8 cellular contexts compared by ENCODE assay signal in the genomic region with DNA sequence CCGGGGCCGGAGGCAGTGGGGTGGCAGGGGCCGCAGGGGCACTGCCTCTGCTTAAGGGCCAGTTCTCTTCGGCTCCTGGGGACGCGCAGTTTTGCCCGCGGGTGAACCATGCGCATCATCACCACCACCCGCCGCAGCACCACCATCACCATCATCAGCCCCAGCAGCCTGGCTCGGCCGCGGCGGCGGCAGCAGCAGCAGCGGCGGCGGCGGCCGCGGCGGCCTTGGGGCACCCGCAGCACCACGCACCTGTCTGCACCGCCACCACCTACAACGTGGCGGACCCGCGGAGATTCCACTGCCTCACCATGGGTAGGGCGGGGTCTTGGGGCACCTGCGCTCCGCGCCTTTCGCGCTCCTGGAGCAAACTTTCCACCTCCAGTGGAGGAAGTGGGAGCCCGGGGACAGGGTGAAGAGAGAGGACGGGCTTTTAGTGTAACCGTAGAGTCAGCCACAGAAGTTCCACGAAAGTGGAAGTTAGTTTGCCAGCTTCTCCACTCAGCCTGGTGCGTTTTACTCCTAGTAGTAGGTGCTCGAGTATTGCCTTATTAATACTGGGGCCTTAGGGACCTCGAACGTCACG. TPM values are rescaled to one million over a fixed set of nuclear protein-coding genes. Genes with fewer than 3 reads are reported as not detected.
A peak's percentile ranks its signal among the peaks of the same experiment; 100 is the strongest.
DNase-seq lines count a peak whose midpoint lies in the region; ATAC-seq and TF ChIP-seq lines count a peak whose summit lies in the region.

No MANE protein-coding gene starts in this region.

- H3K27ac ChIP-seq in muscle layer of colon (ENCODE audit: low read depth, low read length) = no peak overlapping the region

- H3K27me3 ChIP-seq in muscle layer of colon (ENCODE audit: control insufficient read depth in 1 of 2, insufficient read depth in 2 of 2, low read length in 2 of 2) = peaks cover 57 to 87% of the 10 kb centered on the region in 2 donors

- peaks cover 79% of the 10 kb centered on the region for H3K27me3 Mint-ChIP-seq in brain

- H3K9me3 ChIP-seq in muscle layer of colon (ENCODE audit: low read length) = no peaks in the 10 kb centered on the region

- H3K4me3 Mint-ChIP-seq in brain = peak overlapping the region; percentile 74 to 87 (median 81)

- no peak for TF ChIP-seq CTCF in HFF-Myc (IDR thresholded peaks at IDR 0.05; ENCODE audit: low read depth, low read length, missing control alignments)
- no peak for TF ChIP-seq CTCF in brain (conservative IDR thresholded peaks at IDR 0.05)

- ATAC-seq in HG03280 (IDR thresholded peaks at IDR 0.05; ENCODE audit: unreplicated experiment) = no peak
- no peak for ATAC-seq in HG02973 (IDR thresholded peaks at IDR 0.05; ENCODE audit: unreplicated experiment)

- DNase-seq in AG08396 (ENCODE audit: low spot score) = peak; percentile 50
- no peak for DNase-seq in HFF-Myc (ENCODE audit: extremely low read depth, low read depth)
- DNase-seq in globus pallidus (ENCODE audit: low spot score) = no peak
- DNase-seq in stimulated activated naive CD4-positive, alpha-beta T cell treated with Interleukin-2 at 50 U/mL for 16 hours (lab: John Stamatoyannopoulos, UW) = no peak

- H3K9ac ChIP-seq in muscle layer of colon (ENCODE audit: low read length) = no peak overlapping the region

- peaks cover 20% of the 10 kb centered on the region for H3K4me1 ChIP-seq in muscle layer of colon (ENCODE audit: insufficient read depth, low read length)

- H3K36me3 Mint-ChIP-seq in brain = peaks cover 9% of the 10 kb centered on the region

- peaks cover 0 to 4% (median 0%) of the 10 kb centered on the region in 5 experiments for H3K9me3 Mint-ChIP-seq in brain

- peak overlapping the region; percentile 40 for H3K4me3 ChIP-seq in HFF-Myc (replicated peaks; ENCODE audit: low read depth, low read length)
- peak overlapping the region; percentile 32 to 46 for H3K4me3 ChIP-seq in muscle layer of colon (ENCODE audit: low read depth in 1 of 2, low read length in 2 of 2)

- peak overlapping the region in 2 of 5 experiments; percentile 83 to 93 for H3K27ac Mint-ChIP-seq in brain

- no peaks in the 10 kb centered on the region for H3K36me3 ChIP-seq in muscle layer of colon (ENCODE audit: insufficient read depth, low read length)

- H3K4me1 Mint-ChIP-seq in brain = peaks cover 84% of the 10 kb centered on the region

RNA-seq across cellular contexts. Expression of gene GSX2, which starts 0.7 kb away (rescaled TPM):
- polyA plus RNA-seq in brain (ENCODE audit: insufficient read depth, low read depth, low replicate concordance) = 0.19 TPM

RNA-seq across cellular contexts. Expression of gene CHIC2, which starts 36.3 kb away (rescaled TPM):
- polyA plus RNA-seq in brain (ENCODE audit: insufficient read depth, low read depth, low replicate concordance) = 11.3 TPM
